8 cellular contexts compared by ENCODE assay signal in the genomic region with DNA sequence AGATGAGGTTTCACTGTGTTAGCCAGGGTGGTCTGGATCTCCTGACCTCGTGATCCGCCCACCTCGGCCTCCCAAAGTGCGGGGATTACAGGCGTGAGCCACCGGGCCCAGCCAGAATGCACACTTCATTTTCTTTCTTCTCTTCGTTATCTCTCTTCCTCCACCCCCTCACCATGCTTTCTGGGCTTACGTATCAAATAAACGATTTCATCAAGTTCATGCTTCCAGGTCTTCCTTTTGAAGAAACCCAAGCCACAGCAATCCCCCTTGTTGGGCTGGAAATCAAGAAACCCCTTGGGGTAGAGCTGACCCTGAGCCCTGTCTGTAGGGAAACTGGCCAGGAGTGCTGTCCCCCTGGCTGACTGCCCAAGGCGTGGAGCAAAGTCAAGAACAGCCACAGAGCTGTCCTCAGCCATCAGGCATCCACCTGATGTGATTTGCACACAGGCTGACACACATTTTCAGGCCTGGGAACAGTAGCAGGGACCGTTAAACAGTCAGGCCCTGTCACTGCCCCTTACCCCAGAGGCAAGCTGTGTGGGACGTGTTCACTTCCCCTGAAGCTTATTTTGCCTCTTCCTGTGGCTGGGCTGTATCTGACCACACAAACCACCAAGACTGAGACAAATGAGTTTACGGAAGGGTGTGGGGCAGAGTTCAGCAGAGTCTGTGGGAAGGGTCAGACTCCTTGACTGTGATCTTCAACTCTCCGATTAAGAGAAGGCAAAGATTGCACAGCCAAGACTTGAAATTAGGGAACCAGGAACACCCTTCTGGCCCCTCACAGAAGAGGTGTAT. TPM values are rescaled to one million over a fixed set of nuclear protein-coding genes. Genes with fewer than 3 reads are reported as not detected.
DNase-seq lines count a peak whose midpoint lies in the region; ATAC-seq and TF ChIP-seq lines count a peak whose summit lies in the region.

No MANE protein-coding gene starts in this region.

- no peaks in the 10 kb centered on the region for H3K27me3 Mint-ChIP-seq in activated T-helper 17 cell treated with anti-CD3 and anti-CD28 coated beads, Interleukin-2, amount 50 U/mL, for 72 hours

- H3K4me1 Mint-ChIP-seq in activated T-helper 17 cell treated with anti-CD3 and anti-CD28 coated beads, Interleukin-2, amount 50 U/mL, for 72 hours = peaks cover 21% of the 10 kb centered on the region

- H3K27ac Mint-ChIP-seq in activated T-helper 17 cell treated with anti-CD3 and anti-CD28 coated beads, Interleukin-2, amount 50 U/mL, for 72 hours = peak overlapping the region; percentile 88

- peaks cover 6% of the 10 kb centered on the region for H3K9me3 Mint-ChIP-seq in activated T-helper 17 cell treated with anti-CD3 and anti-CD28 coated beads, Interleukin-2, amount 50 U/mL, for 72 hours

- ATAC-seq in GM18498 (IDR thresholded peaks at IDR 0.05; ENCODE audit: unreplicated experiment) (peak; percentile 98), HG02571 (IDR thresholded peaks at IDR 0.05; ENCODE audit: unreplicated experiment) (peak; percentile 99)
- ATAC-seq in activated T-helper 17 cell treated with anti-CD3 and anti-CD28 coated beads, Interleukin-2, amount 50 U/mL, for 72 hours (replicated peaks) = peak; percentile 99

- no peak for TF ChIP-seq CTCF in NB4 (IDR thresholded peaks at IDR 0.05; ENCODE audit: low read depth, low read length)

- peak; percentile 99 for DNase-seq in NB4 (ENCODE audit: low read depth)
- peak; percentile 24 for DNase-seq in left kidney (ENCODE audit: low read depth, low spot score)
- peak; percentile 47 to 48 for DNase-seq in stimulated activated CD8-positive, alpha-beta memory T cell treated with anti-CD3 and anti-CD28 coated beads, Interleukin-7, amount 100 ng/mL, for 4 hours (ENCODE audit: low read depth in 2 of 2)
- no peak for DNase-seq in NCI-H1417 treated with DMSO at 0.1 percent for 48 hours (lab: John Stamatoyannopoulos, UW)
- DNase-seq in iPS-NIHi11 (ENCODE audit: low spot score) = no peak

- H3K36me3 Mint-ChIP-seq in activated T-helper 17 cell treated with anti-CD3 and anti-CD28 coated beads, Interleukin-2, amount 50 U/mL, for 72 hours (ENCODE audit: low read depth) = no peaks in the 10 kb centered on the region

- H3K4me3 Mint-ChIP-seq in activated T-helper 17 cell treated with anti-CD3 and anti-CD28 coated beads, Interleukin-2, amount 50 U/mL, for 72 hours = peak overlapping the region; percentile 84

- no peak overlapping the region for H3K4me3 ChIP-seq in NB4 (ENCODE audit: low read depth, low read length)

- TF ChIP-seq POLR2A in NB4 (IDR thresholded peaks at IDR 0.05; ENCODE audit: extremely low read depth, insufficient read length) = no peak

RNA-seq across cellular contexts. Expression of a gene that starts 15.1 kb away (rescaled TPM):
- total RNA-seq in activated T-helper 17 cell treated with anti-CD3 and anti-CD28 coated beads, Interleukin-2, amount 50 U/mL, for 72 hours = under 1 TPM; 0.15 to 0.21 TPM

RNA-seq across cellular contexts. Expression of a gene that starts 47.4 kb away (rescaled TPM):
- total RNA-seq in activated T-helper 17 cell treated with anti-CD3 and anti-CD28 coated beads, Interleukin-2, amount 50 U/mL, for 72 hours = not detected

Comparison
In these comparisons a context has a peak if more than half of its experiments do, and no peak if none do; other contexts are left out.
1. DNase-seq: peak in NB4 (single experiment), left kidney (single experiment) and stimulated activated CD8-positive, alpha-beta memory T cell treated with anti-CD3 and anti-CD28 coated beads, Interleukin-7, amount 100 ng/mL, for 4 hours (2 of 2); none in NCI-H1417 treated with DMSO at 0.1 percent for 48 hours (single experiment) and iPS-NIHi11 (single experiment).
2. Peak in every context shown above with its lines, with median percentiles within 50 percentile points of each other: ATAC-seq.